Comparison of ENCODE assay signal across 1 cellular context in genomic region chr1:44924835-44925464, GRCh38.
TF ChIP-seq lines count a peak whose summit lies in the region.

No MANE protein-coding gene starts in this region.

TF ChIP-seq in H1, 55 proteins besides CTCF, POLR2A, EP300 and RAD21 (continued from another document):
- TF ChIP-seq, protein P1, sequence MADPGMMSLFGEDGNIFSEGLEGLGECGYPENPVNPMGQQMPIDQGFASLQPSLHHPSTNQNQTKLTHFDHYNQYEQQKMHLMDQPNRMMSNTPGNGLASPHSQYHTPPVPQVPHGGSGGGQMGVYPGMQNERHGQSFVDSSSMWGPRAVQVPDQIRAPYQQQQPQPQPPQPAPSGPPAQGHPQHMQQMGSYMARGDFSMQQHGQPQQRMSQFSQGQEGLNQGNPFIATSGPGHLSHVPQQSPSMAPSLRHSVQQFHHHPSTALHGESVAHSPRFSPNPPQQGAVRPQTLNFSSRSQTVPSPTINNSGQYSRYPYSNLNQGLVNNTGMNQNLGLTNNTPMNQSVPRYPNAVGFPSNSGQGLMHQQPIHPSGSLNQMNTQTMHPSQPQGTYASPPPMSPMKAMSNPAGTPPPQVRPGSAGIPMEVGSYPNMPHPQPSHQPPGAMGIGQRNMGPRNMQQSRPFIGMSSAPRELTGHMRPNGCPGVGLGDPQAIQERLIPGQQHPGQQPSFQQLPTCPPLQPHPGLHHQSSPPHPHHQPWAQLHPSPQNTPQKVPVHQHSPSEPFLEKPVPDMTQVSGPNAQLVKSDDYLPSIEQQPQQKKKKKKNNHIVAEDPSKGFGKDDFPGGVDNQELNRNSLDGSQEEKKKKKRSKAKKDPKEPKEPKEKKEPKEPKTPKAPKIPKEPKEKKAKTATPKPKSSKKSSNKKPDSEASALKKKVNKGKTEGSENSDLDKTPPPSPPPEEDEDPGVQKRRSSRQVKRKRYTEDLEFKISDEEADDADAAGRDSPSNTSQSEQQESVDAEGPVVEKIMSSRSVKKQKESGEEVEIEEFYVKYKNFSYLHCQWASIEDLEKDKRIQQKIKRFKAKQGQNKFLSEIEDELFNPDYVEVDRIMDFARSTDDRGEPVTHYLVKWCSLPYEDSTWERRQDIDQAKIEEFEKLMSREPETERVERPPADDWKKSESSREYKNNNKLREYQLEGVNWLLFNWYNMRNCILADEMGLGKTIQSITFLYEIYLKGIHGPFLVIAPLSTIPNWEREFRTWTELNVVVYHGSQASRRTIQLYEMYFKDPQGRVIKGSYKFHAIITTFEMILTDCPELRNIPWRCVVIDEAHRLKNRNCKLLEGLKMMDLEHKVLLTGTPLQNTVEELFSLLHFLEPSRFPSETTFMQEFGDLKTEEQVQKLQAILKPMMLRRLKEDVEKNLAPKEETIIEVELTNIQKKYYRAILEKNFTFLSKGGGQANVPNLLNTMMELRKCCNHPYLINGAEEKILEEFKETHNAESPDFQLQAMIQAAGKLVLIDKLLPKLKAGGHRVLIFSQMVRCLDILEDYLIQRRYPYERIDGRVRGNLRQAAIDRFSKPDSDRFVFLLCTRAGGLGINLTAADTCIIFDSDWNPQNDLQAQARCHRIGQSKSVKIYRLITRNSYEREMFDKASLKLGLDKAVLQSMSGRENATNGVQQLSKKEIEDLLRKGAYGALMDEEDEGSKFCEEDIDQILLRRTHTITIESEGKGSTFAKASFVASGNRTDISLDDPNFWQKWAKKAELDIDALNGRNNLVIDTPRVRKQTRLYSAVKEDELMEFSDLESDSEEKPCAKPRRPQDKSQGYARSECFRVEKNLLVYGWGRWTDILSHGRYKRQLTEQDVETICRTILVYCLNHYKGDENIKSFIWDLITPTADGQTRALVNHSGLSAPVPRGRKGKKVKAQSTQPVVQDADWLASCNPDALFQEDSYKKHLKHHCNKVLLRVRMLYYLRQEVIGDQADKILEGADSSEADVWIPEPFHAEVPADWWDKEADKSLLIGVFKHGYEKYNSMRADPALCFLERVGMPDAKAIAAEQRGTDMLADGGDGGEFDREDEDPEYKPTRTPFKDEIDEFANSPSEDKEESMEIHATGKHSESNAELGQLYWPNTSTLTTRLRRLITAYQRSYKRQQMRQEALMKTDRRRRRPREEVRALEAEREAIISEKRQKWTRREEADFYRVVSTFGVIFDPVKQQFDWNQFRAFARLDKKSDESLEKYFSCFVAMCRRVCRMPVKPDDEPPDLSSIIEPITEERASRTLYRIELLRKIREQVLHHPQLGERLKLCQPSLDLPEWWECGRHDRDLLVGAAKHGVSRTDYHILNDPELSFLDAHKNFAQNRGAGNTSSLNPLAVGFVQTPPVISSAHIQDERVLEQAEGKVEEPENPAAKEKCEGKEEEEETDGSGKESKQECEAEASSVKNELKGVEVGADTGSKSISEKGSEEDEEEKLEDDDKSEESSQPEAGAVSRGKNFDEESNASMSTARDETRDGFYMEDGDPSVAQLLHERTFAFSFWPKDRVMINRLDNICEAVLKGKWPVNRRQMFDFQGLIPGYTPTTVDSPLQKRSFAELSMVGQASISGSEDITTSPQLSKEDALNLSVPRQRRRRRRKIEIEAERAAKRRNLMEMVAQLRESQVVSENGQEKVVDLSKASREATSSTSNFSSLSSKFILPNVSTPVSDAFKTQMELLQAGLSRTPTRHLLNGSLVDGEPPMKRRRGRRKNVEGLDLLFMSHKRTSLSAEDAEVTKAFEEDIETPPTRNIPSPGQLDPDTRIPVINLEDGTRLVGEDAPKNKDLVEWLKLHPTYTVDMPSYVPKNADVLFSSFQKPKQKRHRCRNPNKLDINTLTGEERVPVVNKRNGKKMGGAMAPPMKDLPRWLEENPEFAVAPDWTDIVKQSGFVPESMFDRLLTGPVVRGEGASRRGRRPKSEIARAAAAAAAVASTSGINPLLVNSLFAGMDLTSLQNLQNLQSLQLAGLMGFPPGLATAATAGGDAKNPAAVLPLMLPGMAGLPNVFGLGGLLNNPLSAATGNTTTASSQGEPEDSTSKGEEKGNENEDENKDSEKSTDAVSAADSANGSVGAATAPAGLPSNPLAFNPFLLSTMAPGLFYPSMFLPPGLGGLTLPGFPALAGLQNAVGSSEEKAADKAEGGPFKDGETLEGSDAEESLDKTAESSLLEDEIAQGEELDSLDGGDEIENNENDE (IDR thresholded peaks at IDR 0.05; ENCODE audit: insufficient replicate concordance, low read length) = no peak
TF ChIP-seq in H1: peak in this region for 0.
